In the genomic region with DNA sequence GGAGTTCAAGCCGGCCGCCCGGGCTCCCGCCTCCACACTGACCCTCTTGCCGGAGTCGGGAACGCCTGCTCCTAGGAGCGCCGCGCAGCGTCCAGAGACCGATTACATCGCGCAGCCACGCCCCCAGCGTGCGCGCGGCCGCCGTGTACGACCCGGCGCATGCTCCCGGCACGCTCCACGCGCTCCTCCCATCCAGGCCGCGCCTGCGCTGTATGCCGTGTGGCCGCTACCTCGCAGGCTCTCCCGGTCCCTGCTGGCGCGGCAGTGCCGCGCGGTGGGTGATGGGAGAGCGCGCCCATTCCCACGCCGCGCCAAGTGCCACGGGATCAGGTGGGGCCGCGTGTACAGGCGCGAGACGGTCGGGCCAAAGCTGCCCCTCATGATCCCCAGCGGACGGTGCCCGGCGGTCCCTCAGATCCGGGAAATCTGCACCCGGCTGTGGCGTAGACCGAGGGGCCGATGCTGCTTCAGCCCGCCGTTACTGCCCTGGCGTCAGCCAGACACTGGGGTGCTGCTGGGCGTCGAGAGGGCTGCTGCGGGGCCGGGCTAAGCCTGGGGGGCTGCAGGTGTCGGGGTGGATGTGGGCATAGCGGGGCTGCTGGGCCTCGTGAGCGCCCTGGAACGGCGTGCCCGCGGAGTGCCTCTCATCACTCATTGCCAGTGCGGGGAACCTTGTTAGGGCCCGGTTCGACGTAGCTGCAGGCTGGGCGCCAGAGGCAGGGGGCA, we compare ENCODE assay signal across 8 cellular contexts. TPM values are rescaled to one million over a fixed set of nuclear protein-coding genes. Genes with fewer than 3 reads are reported as not detected.
DNase-seq lines count a peak whose midpoint lies in the region; ATAC-seq and TF ChIP-seq lines count a peak whose summit lies in the region.

A gene with protein sequence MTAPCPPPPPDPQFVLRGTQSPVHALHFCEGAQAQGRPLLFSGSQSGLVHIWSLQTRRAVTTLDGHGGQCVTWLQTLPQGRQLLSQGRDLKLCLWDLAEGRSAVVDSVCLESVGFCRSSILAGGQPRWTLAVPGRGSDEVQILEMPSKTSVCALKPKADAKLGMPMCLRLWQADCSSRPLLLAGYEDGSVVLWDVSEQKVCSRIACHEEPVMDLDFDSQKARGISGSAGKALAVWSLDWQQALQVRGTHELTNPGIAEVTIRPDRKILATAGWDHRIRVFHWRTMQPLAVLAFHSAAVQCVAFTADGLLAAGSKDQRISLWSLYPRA (minus strand): TSS at position 97 of the 726 bp plus-strand sequence. CDS start 33,519 bp downstream, outside the sequence.
A gene with protein sequence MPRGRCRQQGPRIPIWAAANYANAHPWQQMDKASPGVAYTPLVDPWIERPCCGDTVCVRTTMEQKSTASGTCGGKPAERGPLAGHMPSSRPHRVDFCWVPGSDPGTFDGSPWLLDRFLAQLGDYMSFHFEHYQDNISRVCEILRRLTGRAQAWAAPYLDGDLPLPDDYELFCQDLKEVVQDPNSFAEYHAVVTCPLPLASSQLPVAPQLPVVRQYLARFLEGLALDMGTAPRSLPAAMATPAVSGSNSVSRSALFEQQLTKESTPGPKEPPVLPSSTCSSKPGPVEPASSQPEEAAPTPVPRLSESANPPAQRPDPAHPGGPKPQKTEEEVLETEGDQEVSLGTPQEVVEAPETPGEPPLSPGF (minus strand): TSS at position 97 of the 726 bp plus-strand sequence. CDS start 2,613 bp downstream, outside the sequence.

- ATAC-seq in GM19372 (IDR thresholded peaks at IDR 0.05; ENCODE audit: low read depth, unreplicated experiment) (peak; percentile 83), HG03521 (IDR thresholded peaks at IDR 0.05; ENCODE audit: unreplicated experiment) (peak; percentile 91), left lung (peak; percentile 92)

- TF ChIP-seq CTCF in left lung (IDR thresholded peaks at IDR 0.05): no peak

- H3K4me3 ChIP-seq in left lung: peak within 1 kb of the TSS; percentile 82 to 87

- intact Hi-C loops in left lung (cut with DNase I): no loop called here

- H3K4me1 ChIP-seq in left lung: peaks cover 14 to 47% of the 10 kb centered on the region in 2 donors

- H3K9me3 ChIP-seq in left lung: no peaks in the 10 kb centered on the region

- peaks cover 0 to 26% of the 10 kb centered on the region in 2 donors for H3K36me3 ChIP-seq in left lung

- H3K27ac ChIP-seq in left lung: peak within 1 kb of the TSS; percentile 93 to 94

- no peaks in the 10 kb centered on the region for H3K27me3 ChIP-seq in left lung

- DNase-seq in CD1c-positive myeloid dendritic cell (ENCODE audit: extremely low spot score): peak; percentile 99
- peak; percentile 99 for DNase-seq in NCI-H69 (lab: John Stamatoyannopoulos, UW)
- DNase-seq in activated CD4-positive, alpha-beta T cell treated with anti-CD3 and anti-CD28 coated beads, Interleukin-2, amount 50 U/mL, for 1 hour: peak; percentile 95
- peak; percentile 96 for DNase-seq in dedifferentiated amniotic fluid mesenchymal stem cell (ENCODE audit: extremely low spot score)
- peak; percentile 98 to 99 for DNase-seq in left lung
- peak; percentile 95 for DNase-seq in stimulated activated CD4-positive, alpha-beta T cell treated with anti-CD3 and anti-CD28 coated beads, Interleukin-2, amount 100 ng/mL, for 4 hours (ENCODE audit: low read depth)

RNA-seq across cellular contexts. Expression of the first gene that starts in this region (rescaled TPM):
- total RNA-seq in left lung: 1 to 10 TPM; 6.7 to 7.9 TPM

RNA-seq across cellular contexts. Expression of the second gene that starts in this region (rescaled TPM):
- total RNA-seq in left lung: 10 to 100 TPM; 21.4 to 28.0 TPM

Comparison
In these comparisons a context has a peak if more than half of its experiments do, and no peak if none do; other contexts are left out.
1. Peak in every context shown above with its lines: DNase-seq, ATAC-seq, H3K4me3 ChIP-seq and H3K27ac ChIP-seq.